Comparison of ENCODE assay signal across 8 cellular contexts in the genomic region with DNA sequence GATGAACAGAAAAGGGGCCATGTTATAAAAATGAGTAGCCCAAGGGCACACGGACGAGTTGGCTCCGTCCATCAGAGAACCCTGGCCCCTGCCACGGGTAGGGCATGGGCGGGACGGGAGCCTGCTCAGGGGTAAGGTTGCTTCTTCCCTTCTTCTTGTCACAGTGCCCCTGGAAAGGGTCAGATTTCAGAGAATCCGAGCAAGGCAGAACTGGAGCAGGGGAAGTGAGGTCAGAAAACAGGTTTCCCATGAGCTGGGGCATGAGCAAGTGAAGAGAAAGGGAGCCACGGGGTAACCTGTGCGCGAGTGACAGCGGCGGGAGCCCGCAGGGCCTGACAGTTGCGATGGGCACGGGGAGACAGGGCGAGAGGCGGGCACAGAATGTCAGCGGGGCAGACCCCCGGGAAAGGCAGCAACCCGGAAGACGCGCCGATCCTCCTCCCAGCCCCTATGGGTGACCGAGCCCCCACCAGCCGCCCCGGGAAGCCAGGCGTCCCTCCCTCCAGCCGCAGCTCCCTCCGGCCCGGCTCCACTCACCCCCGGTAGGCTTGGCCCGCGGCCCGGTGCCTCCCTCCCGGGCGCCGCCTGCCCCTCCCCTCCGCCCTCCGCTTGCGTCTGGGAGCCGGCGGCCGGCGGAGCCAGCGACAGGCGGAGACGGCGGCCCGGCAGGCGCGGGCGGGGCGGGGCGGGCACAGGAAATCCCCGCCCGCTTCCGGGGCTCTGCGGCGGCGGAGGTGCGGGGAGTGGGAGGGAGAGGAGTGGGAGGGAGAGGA. TPM values are rescaled to one million over a fixed set of nuclear protein-coding genes. Genes with fewer than 3 reads are reported as not detected.
DNase-seq lines count a peak whose midpoint lies in the region; ATAC-seq, FAIRE-seq and TF ChIP-seq lines count a peak whose summit lies in the region.

A gene (minus strand): TSS at position 671 of the 773 bp plus-strand sequence. CDS start 2,829 bp downstream, outside the sequence.

- peaks cover 15% of the 10 kb centered on the region for H3K27me3 Mint-ChIP-seq in WTC11 (ENCODE audit: low read depth)

- TF ChIP-seq CTCF in WTC11 (IDR thresholded peaks at IDR 0.05) (no peak), bronchial epithelial cell (IDR thresholded peaks at IDR 0.05; ENCODE audit: insufficient read depth, low read length, severe bottlenecking) (no peak)

- H3K27me3 ChIP-seq in bronchial epithelial cell (ENCODE audit: control insufficient read depth, insufficient read depth, low read length), result no peaks in the 10 kb centered on the region

- peaks cover 3% of the 10 kb centered on the region for H3K36me3 Mint-ChIP-seq in WTC11

- peak within 1 kb of the TSS; percentile 70 for H3K4me3 ChIP-seq in bronchial epithelial cell (ENCODE audit: low read depth, low read length)

- H3K4me3 Mint-ChIP-seq in WTC11, result peak within 1 kb of the TSS; percentile 94

- peak within 1 kb of the TSS; percentile 91 for H3K27ac Mint-ChIP-seq in WTC11

- H3K36me3 ChIP-seq in bronchial epithelial cell (ENCODE audit: control insufficient read depth, insufficient read depth, low read length), result peaks cover 7% of the 10 kb centered on the region

- FAIRE-seq in bronchial epithelial cell (lab: Jason Lieb, UNC), result no peak

- POLR2A ChIA-PET in WTC11 (lab: Charles Lee), result no interaction called here

- CTCF ChIA-PET in WTC11 (lab: Charles Lee), result interaction anchor here (0.6 to 0.7 kb wide), 2 partner anchors 104 to 164 kb away, joined by 3 read pairs; no protein-coding TSS in a partner anchor

- H3K9me3 Mint-ChIP-seq in WTC11, result no peaks in the 10 kb centered on the region

- H3K4me1 Mint-ChIP-seq in WTC11, result peaks cover 10% of the 10 kb centered on the region

- peak; percentile 74 for DNase-seq in NCI-H2029 (lab: John Stamatoyannopoulos, UW)
- DNase-seq in NCI-H2029 treated with DMSO at 0.1 percent for 48 hours (lab: John Stamatoyannopoulos, UW), result no peak
- DNase-seq in NCI-H187 treated with DMSO at 0.1 percent for 48 hours (lab: John Stamatoyannopoulos, UW), result peak; percentile 16
- peak; percentile 77 for DNase-seq in WTC11 (ENCODE audit: low spot score)
- peak; percentile 51 for DNase-seq in bronchial epithelial cell (ENCODE audit: low read depth)
- DNase-seq in iris pigment epithelial cell (ENCODE audit: low read depth), result peak; percentile 69
- peak; percentile 73 for DNase-seq in stimulated activated CD4-positive, alpha-beta T cell treated with anti-CD3 and anti-CD28 coated beads, Interleukin-12 subunit alpha, Interleukin-12 subunit beta, amount 100 ng/mL, for 4 hours

- ATAC-seq in HG02840 (IDR thresholded peaks at IDR 0.05; ENCODE audit: low FRiP score, unreplicated experiment) (peak; percentile 80), WTC11 (peak; percentile 85)

TF ChIP-seq in WTC11, 78 proteins besides CTCF, POLR2A, EP300 and RAD21 (continues in another document):
- TF ChIP-seq SOX15 (CRISPR knock-in tag; IDR thresholded peaks at IDR 0.05), result no peak
- TF ChIP-seq, protein P1, sequence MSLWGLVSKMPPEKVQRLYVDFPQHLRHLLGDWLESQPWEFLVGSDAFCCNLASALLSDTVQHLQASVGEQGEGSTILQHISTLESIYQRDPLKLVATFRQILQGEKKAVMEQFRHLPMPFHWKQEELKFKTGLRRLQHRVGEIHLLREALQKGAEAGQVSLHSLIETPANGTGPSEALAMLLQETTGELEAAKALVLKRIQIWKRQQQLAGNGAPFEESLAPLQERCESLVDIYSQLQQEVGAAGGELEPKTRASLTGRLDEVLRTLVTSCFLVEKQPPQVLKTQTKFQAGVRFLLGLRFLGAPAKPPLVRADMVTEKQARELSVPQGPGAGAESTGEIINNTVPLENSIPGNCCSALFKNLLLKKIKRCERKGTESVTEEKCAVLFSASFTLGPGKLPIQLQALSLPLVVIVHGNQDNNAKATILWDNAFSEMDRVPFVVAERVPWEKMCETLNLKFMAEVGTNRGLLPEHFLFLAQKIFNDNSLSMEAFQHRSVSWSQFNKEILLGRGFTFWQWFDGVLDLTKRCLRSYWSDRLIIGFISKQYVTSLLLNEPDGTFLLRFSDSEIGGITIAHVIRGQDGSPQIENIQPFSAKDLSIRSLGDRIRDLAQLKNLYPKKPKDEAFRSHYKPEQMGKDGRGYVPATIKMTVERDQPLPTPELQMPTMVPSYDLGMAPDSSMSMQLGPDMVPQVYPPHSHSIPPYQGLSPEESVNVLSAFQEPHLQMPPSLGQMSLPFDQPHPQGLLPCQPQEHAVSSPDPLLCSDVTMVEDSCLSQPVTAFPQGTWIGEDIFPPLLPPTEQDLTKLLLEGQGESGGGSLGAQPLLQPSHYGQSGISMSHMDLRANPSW (CRISPR knock-in tag; conservative IDR thresholded peaks at IDR 0.05; ENCODE audit: low read depth), result no peak
- TF ChIP-seq, protein P2, sequence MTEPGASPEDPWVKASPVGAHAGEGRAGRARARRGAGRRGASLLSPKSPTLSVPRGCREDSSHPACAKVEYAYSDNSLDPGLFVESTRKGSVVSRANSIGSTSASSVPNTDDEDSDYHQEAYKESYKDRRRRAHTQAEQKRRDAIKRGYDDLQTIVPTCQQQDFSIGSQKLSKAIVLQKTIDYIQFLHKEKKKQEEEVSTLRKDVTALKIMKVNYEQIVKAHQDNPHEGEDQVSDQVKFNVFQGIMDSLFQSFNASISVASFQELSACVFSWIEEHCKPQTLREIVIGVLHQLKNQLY (CRISPR knock-in tag; IDR thresholded peaks at IDR 0.05), result no peak
- TF ChIP-seq, protein P3, sequence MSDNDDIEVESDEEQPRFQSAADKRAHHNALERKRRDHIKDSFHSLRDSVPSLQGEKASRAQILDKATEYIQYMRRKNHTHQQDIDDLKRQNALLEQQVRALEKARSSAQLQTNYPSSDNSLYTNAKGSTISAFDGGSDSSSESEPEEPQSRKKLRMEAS (CRISPR knock-in tag; IDR thresholded peaks at IDR 0.05), result 0 out of 2 replicates have a peak, but pooled peaks have one; percentile 43
- no peak for TF ChIP-seq NFYB (CRISPR knock-in tag; conservative IDR thresholded peaks at IDR 0.05; ENCODE audit: low read depth)
- TF ChIP-seq ZNF121 (CRISPR knock-in tag; IDR thresholded peaks at IDR 0.05), result no peak
- TF ChIP-seq NFATC4 (CRISPR knock-in tag; IDR thresholded peaks at IDR 0.05), result no peak
- TF ChIP-seq, protein P4, sequence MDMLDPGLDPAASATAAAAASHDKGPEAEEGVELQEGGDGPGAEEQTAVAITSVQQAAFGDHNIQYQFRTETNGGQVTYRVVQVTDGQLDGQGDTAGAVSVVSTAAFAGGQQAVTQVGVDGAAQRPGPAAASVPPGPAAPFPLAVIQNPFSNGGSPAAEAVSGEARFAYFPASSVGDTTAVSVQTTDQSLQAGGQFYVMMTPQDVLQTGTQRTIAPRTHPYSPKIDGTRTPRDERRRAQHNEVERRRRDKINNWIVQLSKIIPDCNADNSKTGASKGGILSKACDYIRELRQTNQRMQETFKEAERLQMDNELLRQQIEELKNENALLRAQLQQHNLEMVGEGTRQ (CRISPR knock-in tag; IDR thresholded peaks at IDR 0.05), result no peak
- no peak for TF ChIP-seq ELF4 (CRISPR knock-in tag; IDR thresholded peaks at IDR 0.05; ENCODE audit: low read depth)
- TF ChIP-seq RORB (CRISPR knock-in tag; IDR thresholded peaks at IDR 0.05), result no peak
- TF ChIP-seq FOXJ3 (CRISPR knock-in tag; IDR thresholded peaks at IDR 0.05; ENCODE audit: borderline replicate concordance), result no peak
- no peak for TF ChIP-seq TCF7 (CRISPR knock-in tag; IDR thresholded peaks at IDR 0.05; ENCODE audit: low read depth)
- TF ChIP-seq ESRRA (CRISPR knock-in tag; IDR thresholded peaks at IDR 0.05; ENCODE audit: borderline replicate concordance), result no peak
- TF ChIP-seq, protein P5, sequence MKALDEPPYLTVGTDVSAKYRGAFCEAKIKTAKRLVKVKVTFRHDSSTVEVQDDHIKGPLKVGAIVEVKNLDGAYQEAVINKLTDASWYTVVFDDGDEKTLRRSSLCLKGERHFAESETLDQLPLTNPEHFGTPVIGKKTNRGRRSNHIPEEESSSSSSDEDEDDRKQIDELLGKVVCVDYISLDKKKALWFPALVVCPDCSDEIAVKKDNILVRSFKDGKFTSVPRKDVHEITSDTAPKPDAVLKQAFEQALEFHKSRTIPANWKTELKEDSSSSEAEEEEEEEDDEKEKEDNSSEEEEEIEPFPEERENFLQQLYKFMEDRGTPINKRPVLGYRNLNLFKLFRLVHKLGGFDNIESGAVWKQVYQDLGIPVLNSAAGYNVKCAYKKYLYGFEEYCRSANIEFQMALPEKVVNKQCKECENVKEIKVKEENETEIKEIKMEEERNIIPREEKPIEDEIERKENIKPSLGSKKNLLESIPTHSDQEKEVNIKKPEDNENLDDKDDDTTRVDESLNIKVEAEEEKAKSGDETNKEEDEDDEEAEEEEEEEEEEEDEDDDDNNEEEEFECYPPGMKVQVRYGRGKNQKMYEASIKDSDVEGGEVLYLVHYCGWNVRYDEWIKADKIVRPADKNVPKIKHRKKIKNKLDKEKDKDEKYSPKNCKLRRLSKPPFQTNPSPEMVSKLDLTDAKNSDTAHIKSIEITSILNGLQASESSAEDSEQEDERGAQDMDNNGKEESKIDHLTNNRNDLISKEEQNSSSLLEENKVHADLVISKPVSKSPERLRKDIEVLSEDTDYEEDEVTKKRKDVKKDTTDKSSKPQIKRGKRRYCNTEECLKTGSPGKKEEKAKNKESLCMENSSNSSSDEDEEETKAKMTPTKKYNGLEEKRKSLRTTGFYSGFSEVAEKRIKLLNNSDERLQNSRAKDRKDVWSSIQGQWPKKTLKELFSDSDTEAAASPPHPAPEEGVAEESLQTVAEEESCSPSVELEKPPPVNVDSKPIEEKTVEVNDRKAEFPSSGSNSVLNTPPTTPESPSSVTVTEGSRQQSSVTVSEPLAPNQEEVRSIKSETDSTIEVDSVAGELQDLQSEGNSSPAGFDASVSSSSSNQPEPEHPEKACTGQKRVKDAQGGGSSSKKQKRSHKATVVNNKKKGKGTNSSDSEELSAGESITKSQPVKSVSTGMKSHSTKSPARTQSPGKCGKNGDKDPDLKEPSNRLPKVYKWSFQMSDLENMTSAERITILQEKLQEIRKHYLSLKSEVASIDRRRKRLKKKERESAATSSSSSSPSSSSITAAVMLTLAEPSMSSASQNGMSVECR (CRISPR knock-in tag; IDR thresholded peaks at IDR 0.05; ENCODE audit: borderline replicate concordance), result no peak
- peak; percentile 30; the same call in 1 of the 2 replicates for TF ChIP-seq NFE2L1 (CRISPR knock-in tag; IDR thresholded peaks at IDR 0.05)
- TF ChIP-seq GTF2I (CRISPR knock-in tag; conservative IDR thresholded peaks at IDR 0.05), result no peak
- peak; percentile 36; the same call in 1 of the 2 replicates for TF ChIP-seq SP1 (CRISPR knock-in tag; conservative IDR thresholded peaks at IDR 0.05)
- TF ChIP-seq RELA (CRISPR knock-in tag; IDR thresholded peaks at IDR 0.05; ENCODE audit: borderline replicate concordance), result no peak

RNA-seq across cellular contexts. Expression of the gene that starts here (rescaled TPM):
- total RNA-seq in WTC11 (2021), result 6.9 to 8.3 TPM (median 7.8 TPM) in 3 replicates
- total RNA-seq in bronchial epithelial cell, result 9.0 and 12.0 TPM in 2 replicates
